Comparison of ENCODE assay signal across 17 cellular contexts in genomic region chr14:51443195-51444018, GRCh38.
DNase-seq lines count a peak whose midpoint lies in the region; ATAC-seq and TF ChIP-seq lines count a peak whose summit lies in the region.
"Had no signal": no experiment of that assay in that cellular context is flagged by ENCODE, and none has a peak within 500 bp of the region (broad histone marks: within the 10 kb centered on the region; RNA-seq: fewer than 3 reads in every experiment).

No MANE protein-coding gene starts in this region.

- no peaks in the 10 kb centered on the region for H3K9me3 ChIP-seq in gastroesophageal sphincter
- H3K9me3 ChIP-seq: right atrium auricular region, thyroid gland had no signal

- no peak for TF ChIP-seq EP300 in gastroesophageal sphincter (IDR thresholded peaks at IDR 0.05)

- H3K4me3 Mint-ChIP-seq in activated T-cell treated with anti-CD3 and anti-CD28 coated beads, Interleukin-2, amount 50 U/mL, for 24 hours, result no peak overlapping the region
- H3K4me3 Mint-ChIP-seq: CD8-positive, alpha-beta T cell; natural killer cell had no signal

- TF ChIP-seq POLR2A in gastroesophageal sphincter (IDR thresholded peaks at IDR 0.05), result no peak

- no peak for ATAC-seq in HG02798 (IDR thresholded peaks at IDR 0.05; ENCODE audit: poor library complexity, unreplicated experiment)
- ATAC-seq in left colon, result no peak
- no peak for ATAC-seq in gastroesophageal sphincter
- ATAC-seq: CD8-positive, alpha-beta T cell; HepG2; natural killer cell had no signal

- H3K27ac ChIP-seq in gastroesophageal sphincter, result no peak overlapping the region
- H3K27ac ChIP-seq: cardiac muscle cell, right atrium auricular region, thyroid gland had no signal

- H3K27ac Mint-ChIP-seq in activated T-cell treated with anti-CD3 and anti-CD28 coated beads, Interleukin-2, amount 50 U/mL, for 24 hours, result no peak overlapping the region
- H3K27ac Mint-ChIP-seq: CD8-positive, alpha-beta T cell; natural killer cell had no signal

- TF ChIP-seq CTCF in WI38 (IDR thresholded peaks at IDR 0.05; ENCODE audit: low read depth, low read length) (no peak), fibroblast of pulmonary artery (IDR thresholded peaks at IDR 0.05; ENCODE audit: low read length, missing control alignments) (no peak), gastroesophageal sphincter (IDR thresholded peaks at IDR 0.05) (no peak)

- no peaks in the 10 kb centered on the region for H3K9me3 Mint-ChIP-seq in activated T-cell treated with anti-CD3 and anti-CD28 coated beads, Interleukin-2, amount 50 U/mL, for 24 hours
- H3K9me3 Mint-ChIP-seq: CD8-positive, alpha-beta T cell; natural killer cell had no signal

- no peaks in the 10 kb centered on the region for H3K36me3 Mint-ChIP-seq in activated T-cell treated with anti-CD3 and anti-CD28 coated beads, Interleukin-2, amount 50 U/mL, for 24 hours (ENCODE audit: low read depth)
- H3K36me3 Mint-ChIP-seq: CD8-positive, alpha-beta T cell; natural killer cell had no signal

- H3K4me1 ChIP-seq in gastroesophageal sphincter, result peaks cover 4 to 18% (median 6%) of the 10 kb centered on the region in 3 donors
- H3K4me1 ChIP-seq: thyroid gland had no signal

- H3K36me3 ChIP-seq in gastroesophageal sphincter, result no peaks in the 10 kb centered on the region
- H3K36me3 ChIP-seq: cardiac muscle cell, right atrium auricular region, thyroid gland had no signal

- H3K27me3 Mint-ChIP-seq in activated T-cell treated with anti-CD3 and anti-CD28 coated beads, Interleukin-2, amount 50 U/mL, for 24 hours, result peaks cover 36% of the 10 kb centered on the region

- H3K27me3 ChIP-seq in gastroesophageal sphincter, result no peaks in the 10 kb centered on the region
- H3K27me3 ChIP-seq: cardiac muscle cell, right atrium auricular region, thyroid gland had no signal

- intact Hi-C loops in left colon (cut with DNase I, micrococcal nuclease), result no loop called here

- WGBS in gastroesophageal sphincter (ENCODE audit: low coverage in 1 of 2), 2 donors, result 84% methylated on average over 4 to 5 of the region's 5 CpGs

- peak; percentile 59 for DNase-seq in HS-27A (ENCODE audit: low read depth)
- peak; percentile 45 for DNase-seq in fibroblast of pulmonary artery (ENCODE audit: low read depth)
- DNase-seq in superior temporal gyrus (ENCODE audit: extremely low spot score), result peak; percentile 73
- DNase-seq in activated T-cell treated with anti-CD3 and anti-CD28 coated beads, Interleukin-2, amount 50 U/mL, for 24 hours, result no peak
- DNase-seq in left colon, result no peak
- DNase-seq: activated naive CD4-positive, alpha-beta T cell treated with Interleukin-2 at 50 U/mL for 16 hours; CD8-positive, alpha-beta T cell; GF-D8; natural killer cell; stimulated activated CD8-positive, alpha-beta memory T cell treated with anti-CD3 and anti-CD28 coated beads, Interleukin-4, amount 100 ng/mL, for 48 hours; thyroid gland had no signal

- 0 out of 2 replicates have a peak overlapping the region, but pooled peaks have one; percentile 4 for H3K4me3 ChIP-seq in WI38 (ENCODE audit: low read depth, low read length)
- no peak overlapping the region for H3K4me3 ChIP-seq in fibroblast of pulmonary artery (replicated peaks; ENCODE audit: low read depth, low read length)
- no peak overlapping the region for H3K4me3 ChIP-seq in gastroesophageal sphincter
- H3K4me3 ChIP-seq: cardiac muscle cell, right atrium auricular region, thyroid gland had no signal

- no peaks in the 10 kb centered on the region for H3K4me1 Mint-ChIP-seq in activated T-cell treated with anti-CD3 and anti-CD28 coated beads, Interleukin-2, amount 50 U/mL, for 24 hours (ENCODE audit: low read depth)
- H3K4me1 Mint-ChIP-seq: natural killer cell had no signal

Comparison
In these comparisons a context has a peak if more than half of its experiments do, and no peak if none do; other contexts are left out.
1. DNase-seq: peak in HS-27A (single experiment), fibroblast of pulmonary artery (single experiment) and superior temporal gyrus (single experiment); none in activated T-cell treated with anti-CD3 and anti-CD28 coated beads, Interleukin-2, amount 50 U/mL, for 24 hours (single experiment) and left colon (0 of 2).